21 cellular contexts compared by ENCODE assay signal in the genomic region with DNA sequence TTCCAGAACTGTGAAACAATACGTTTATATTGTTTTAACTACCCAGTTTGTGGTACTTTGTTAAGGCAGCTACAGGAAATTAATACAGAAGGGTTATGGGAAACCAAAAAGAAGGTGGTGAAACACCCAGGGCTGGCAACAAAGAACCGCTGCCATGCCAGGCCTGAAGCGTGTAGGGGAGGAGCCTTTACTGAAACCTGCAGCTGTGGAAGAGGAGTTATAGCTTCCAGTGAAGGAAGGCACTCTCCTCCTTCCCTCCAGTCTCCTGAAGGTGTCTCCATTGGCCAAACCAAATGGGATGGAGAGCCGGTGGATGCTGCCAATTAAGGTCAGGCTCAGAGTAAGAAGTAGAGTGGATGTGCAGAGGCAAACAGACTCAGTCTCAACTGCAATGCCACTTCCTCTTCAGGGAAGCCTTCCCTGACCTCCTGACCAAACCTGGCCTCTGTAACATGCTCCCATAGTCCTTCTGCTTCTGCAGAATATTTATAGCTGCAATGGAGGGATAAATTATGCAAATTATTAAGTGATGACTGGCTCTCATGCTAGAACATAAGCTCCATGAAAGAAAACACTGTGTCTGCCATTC.
DNase-seq lines count a peak whose midpoint lies in the region; ATAC-seq, FAIRE-seq and TF ChIP-seq lines count a peak whose summit lies in the region.
"Had no signal": no experiment of that assay in that cellular context is flagged by ENCODE, and none has a peak within 500 bp of the region (broad histone marks: within the 10 kb centered on the region; RNA-seq: fewer than 3 reads in every experiment).

No MANE protein-coding gene starts in this region.

- intact Hi-C loops in posterior vena cava (cut with DNase I) = loop anchor here in 1 of 2 donors (5.0 kb wide), 1 partner anchor 33 kb away; no protein-coding TSS in a partner anchor
- intact Hi-C loops in adrenal gland (cut with DNase I) = no loop called here
- intact Hi-C loops in CD14-positive monocyte (cut with micrococcal nuclease) = no loop called here

- FAIRE-seq in HTR-8/SVneo (lab: Jason Lieb, UNC) = no peak
- FAIRE-seq: endothelial cell of umbilical vein, G401.6 had no signal

- ATAC-seq in foreskin keratinocyte = no peak

- H3K36me3 ChIP-seq in BLaER1 treated with 17β-estradiol and CSF1 and Interleukin-3, amounts not matched to agents 10 nM and 100 nM = no peaks in the 10 kb centered on the region
- no peaks in the 10 kb centered on the region for H3K36me3 ChIP-seq in adrenal gland (replicated peaks in 1 of 2)
- H3K36me3 ChIP-seq: left ventricle myocardium inferior, right atrium auricular region, vagina had no signal

- H3K27ac Mint-ChIP-seq in CD14-positive monocyte = peak overlapping the region in 3 of 7 donors; percentile 4 to 22 (median 21)

- 81 to 93% (median 90%) methylated on average over 4 of the region's 4 CpGs for WGBS in adrenal gland, 4 donors

- H3K4me3 Mint-ChIP-seq in CD14-positive monocyte = no peak overlapping the region

- TF ChIP-seq EP300 in Ishikawa (IDR thresholded peaks at IDR 0.05; ENCODE audit: borderline replicate concordance) = no peak

- no peak for TF ChIP-seq POLR2A in adrenal gland (IDR thresholded peaks at IDR 0.05)

- peaks cover 10 to 72% (median 65%) of the 10 kb centered on the region in 10 experiments for H3K4me1 ChIP-seq in BLaER1 treated with 17β-estradiol and CSF1 and Interleukin-3, amounts not matched to agents 10 nM and 100 nM
- H3K4me1 ChIP-seq in foreskin keratinocyte (no peaks in the 10 kb centered on the region), adrenal gland (replicated peaks in 1 of 2) (no peaks in the 10 kb centered on the region)
- H3K4me1 ChIP-seq: left ventricle myocardium inferior, right atrium auricular region, vagina had no signal

- H3K4me1 Mint-ChIP-seq in CD14-positive monocyte = peaks cover 47% of the 10 kb centered on the region

- peak; percentile 31; the same call in 1 of the 2 replicates for TF ChIP-seq RAD21 in Ishikawa (IDR thresholded peaks at IDR 0.05; ENCODE audit: low read depth)

- TF ChIP-seq CTCF in foreskin keratinocyte (conservative IDR thresholded peaks at IDR 0.05) = peak; percentile 21
- TF ChIP-seq CTCF in adrenal gland (IDR thresholded peaks at IDR 0.05) = no peak
- no peak for TF ChIP-seq CTCF in CD14-positive monocyte (IDR thresholded peaks at IDR 0.05)

- peak overlapping the region in 9 of 11 experiments; percentile 13 to 75 (median 64); a peak in 15 of 22 replicates for H3K4me2 ChIP-seq in BLaER1 treated with 17β-estradiol and CSF1 and Interleukin-3, amounts not matched to agents 10 nM and 100 nM
- H3K4me2 ChIP-seq: KMS-11 had no signal

- H3K27me3 Mint-ChIP-seq in CD14-positive monocyte (ENCODE audit: low read depth in 3 of 3) = peaks cover 0 to 1% (median 1%) of the 10 kb centered on the region in 3 donors

- H3K9me3 ChIP-seq in BLaER1 treated with 17β-estradiol and CSF1 and Interleukin-3, amounts not matched to agents 10 nM and 100 nM (replicated peaks in 1 of 11) = no peaks in the 10 kb centered on the region
- no peaks in the 10 kb centered on the region for H3K9me3 ChIP-seq in adrenal gland (replicated peaks in 1 of 3)
- H3K9me3 ChIP-seq: left ventricle myocardium inferior, right atrium auricular region, vagina had no signal

- DNase-seq in SKM-1 treated with dmso at 0.1 percent for 144 hours (lab: John Stamatoyannopoulos, UW; ENCODE audit: unreplicated experiment) (peak; percentile 21), foreskin keratinocyte (no peak), posterior vena cava (ENCODE audit: low spot score) (no peak), adrenal gland (no peak), HTR-8/SVneo (ENCODE audit: insufficient read length, low spot score) (no peak), CD14-positive monocyte (ENCODE audit: low spot score) (no peak)
- DNase-seq: activated CD4-positive, alpha-beta T cell treated with anti-CD3 and anti-CD28 coated beads for 4 hours; activated CD8-positive, alpha-beta memory T cell treated with anti-CD3 and anti-CD28 coated beads, Interleukin-2, amount 50 U/mL, for 4 hours; cortex of kidney; left ventricle myocardium inferior; NCI-H1694; NCI-H446 treated with DMSO at 0.1 percent for 48 hours; occipital lobe; SHP77 treated with DMSO at 0.1 percent for 48 hours had no signal

- peaks cover 0 to 4% of the 10 kb centered on the region in 2 donors for H3K36me3 Mint-ChIP-seq in CD14-positive monocyte

- H3K4me3 ChIP-seq in BLaER1 treated with 17β-estradiol and CSF1 and Interleukin-3, amounts not matched to agents 10 nM and 100 nM = no peak overlapping the region
- no peak overlapping the region for H3K4me3 ChIP-seq in adrenal gland
- H3K4me3 ChIP-seq: left ventricle myocardium inferior, right atrium auricular region, vagina had no signal

- peak overlapping the region in 6 of 11 experiments; percentile 39 to 82 (median 65); a peak in 9 of 22 replicates for H3K27ac ChIP-seq in BLaER1 treated with 17β-estradiol and CSF1 and Interleukin-3, amounts not matched to agents 10 nM and 100 nM
- H3K27ac ChIP-seq in foreskin keratinocyte (no peak overlapping the region), adrenal gland (no peak overlapping the region)
- H3K27ac ChIP-seq: KMS-11, left ventricle myocardium inferior, right atrium auricular region, vagina had no signal

- H3K9ac ChIP-seq in BLaER1 treated with 17β-estradiol and CSF1 and Interleukin-3, amounts not matched to agents 10 nM and 100 nM = no peak overlapping the region
- H3K9ac ChIP-seq: KMS-11 had no signal

- no peaks in the 10 kb centered on the region for H4K20me1 ChIP-seq in BLaER1 treated with 17β-estradiol and CSF1 and Interleukin-3, amounts not matched to agents 10 nM and 100 nM

- no peaks in the 10 kb centered on the region for H3K9me3 Mint-ChIP-seq in CD14-positive monocyte

- no peaks in the 10 kb centered on the region for H3K27me3 ChIP-seq in BLaER1 treated with 17β-estradiol and CSF1 and Interleukin-3, amounts not matched to agents 10 nM and 100 nM
- H3K27me3 ChIP-seq in foreskin keratinocyte = peaks cover 60% of the 10 kb centered on the region
- H3K27me3 ChIP-seq in adrenal gland = no peaks in the 10 kb centered on the region
- H3K27me3 ChIP-seq: right atrium auricular region, vagina had no signal

TF ChIP-seq in Ishikawa, 13 proteins besides CTCF, POLR2A, EP300 and RAD21:
- no peak for TF ChIP-seq CEBPB (IDR thresholded peaks at IDR 0.05)
- no peak for TF ChIP-seq ZBTB7A (IDR thresholded peaks at IDR 0.05; ENCODE audit: low read depth)
- TF ChIP-seq, protein P1, sequence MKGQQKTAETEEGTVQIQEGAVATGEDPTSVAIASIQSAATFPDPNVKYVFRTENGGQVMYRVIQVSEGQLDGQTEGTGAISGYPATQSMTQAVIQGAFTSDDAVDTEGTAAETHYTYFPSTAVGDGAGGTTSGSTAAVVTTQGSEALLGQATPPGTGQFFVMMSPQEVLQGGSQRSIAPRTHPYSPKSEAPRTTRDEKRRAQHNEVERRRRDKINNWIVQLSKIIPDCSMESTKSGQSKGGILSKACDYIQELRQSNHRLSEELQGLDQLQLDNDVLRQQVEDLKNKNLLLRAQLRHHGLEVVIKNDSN (IDR thresholded peaks at IDR 0.05) = no peak

Comparison
In these comparisons a context has a peak if more than half of its experiments do, and no peak if none do; other contexts are left out.
1. H3K27ac ChIP-seq: peak in BLaER1 treated with 17β-estradiol and CSF1 and Interleukin-3, amounts not matched to agents 10 nM and 100 nM (6 of 11); none in foreskin keratinocyte (single experiment) and adrenal gland (0 of 5).